8 cellular contexts compared by ENCODE assay signal in genomic region chr22:20569059-20570058, GRCh38.
DNase-seq lines count a peak whose midpoint lies in the region; ATAC-seq and TF ChIP-seq lines count a peak whose summit lies in the region.

No MANE protein-coding gene starts in this region.

- peak; percentile 94 for DNase-seq in AG09319 (ENCODE audit: extremely low read depth, low read depth)
- peak; percentile 61 for DNase-seq in activated T-cell treated with anti-CD3 and anti-CD28 coated beads, Interleukin-2, amount 50 U/mL, for 4 hours
- peak; percentile 95 for DNase-seq in fibroblast of the aortic adventitia (ENCODE audit: low read depth)
- DNase-seq in retinal pigment epithelial cell (ENCODE audit: low read depth), result peak; percentile 95
- no peak for DNase-seq in NCI-H2227 treated with DMSO at 0.1 percent for 48 hours (lab: John Stamatoyannopoulos, UW)
- DNase-seq in COLO668 (lab: John Stamatoyannopoulos, UW; ENCODE audit: unreplicated experiment), result no peak
- no peak for DNase-seq in DMS53 treated with DMSO at 0.1 percent for 48 hours (lab: John Stamatoyannopoulos, UW; ENCODE audit: unreplicated experiment)

- no peaks in the 10 kb centered on the region for H3K27me3 Mint-ChIP-seq in activated T-cell treated with anti-CD3 and anti-CD28 coated beads, Interleukin-2, amount 50 U/mL, for 4 hours (ENCODE audit: low read depth)

- no peak; the same call in 1 of the 2 replicates for TF ChIP-seq CTCF in AG09319 (IDR thresholded peaks at IDR 0.05; ENCODE audit: low read depth, low read length)
- TF ChIP-seq CTCF in fibroblast of the aortic adventitia (IDR thresholded peaks at IDR 0.05; ENCODE audit: insufficient read depth, low read length), result no peak
- no peak for TF ChIP-seq CTCF in retinal pigment epithelial cell (conservative IDR thresholded peaks at IDR 0.05; ENCODE audit: low read depth, low read length)

- H3K36me3 Mint-ChIP-seq in activated T-cell treated with anti-CD3 and anti-CD28 coated beads, Interleukin-2, amount 50 U/mL, for 4 hours (ENCODE audit: insufficient read depth), result peaks cover 44% of the 10 kb centered on the region

- H3K4me3 ChIP-seq in fibroblast of the aortic adventitia (ENCODE audit: low read depth, low read length), result no peak overlapping the region
- no peak overlapping the region for H3K4me3 ChIP-seq in retinal pigment epithelial cell (ENCODE audit: low read length)

- peaks cover 78% of the 10 kb centered on the region for H3K4me1 Mint-ChIP-seq in activated T-cell treated with anti-CD3 and anti-CD28 coated beads, Interleukin-2, amount 50 U/mL, for 4 hours (ENCODE audit: low read depth)

- ATAC-seq in activated T-cell treated with anti-CD3 and anti-CD28 coated beads, Interleukin-2, amount 50 U/mL, for 4 hours, result peak; percentile 72 to 76

- TF ChIP-seq EP300 in Ishikawa (IDR thresholded peaks at IDR 0.05; ENCODE audit: borderline replicate concordance), result peak; percentile 75

- H3K9me3 Mint-ChIP-seq in activated T-cell treated with anti-CD3 and anti-CD28 coated beads, Interleukin-2, amount 50 U/mL, for 4 hours, result no peaks in the 10 kb centered on the region

- no peak for TF ChIP-seq RAD21 in Ishikawa (IDR thresholded peaks at IDR 0.05; ENCODE audit: low read depth)

- H3K4me3 Mint-ChIP-seq in activated T-cell treated with anti-CD3 and anti-CD28 coated beads, Interleukin-2, amount 50 U/mL, for 4 hours, result peak overlapping the region; percentile 57

TF ChIP-seq in Ishikawa, 13 proteins besides CTCF, POLR2A, EP300 and RAD21:
- TF ChIP-seq YY1 (IDR thresholded peaks at IDR 0.05; ENCODE audit: low read depth) (peak; percentile 44; the same call in 1 of the 2 replicates), TCF12 (IDR thresholded peaks at IDR 0.05; ENCODE audit: low read depth) (peak; percentile 79), CREB1 (IDR thresholded peaks at IDR 0.05; ENCODE audit: low read depth) (no peak), NFIC (IDR thresholded peaks at IDR 0.05) (peak; percentile 87), USF1 (IDR thresholded peaks at IDR 0.05) (peak; percentile 94), ZBTB7A (IDR thresholded peaks at IDR 0.05; ENCODE audit: low read depth) (no peak), MAX (IDR thresholded peaks at IDR 0.05) (peak; percentile 91), FOXM1 (IDR thresholded peaks at IDR 0.05; ENCODE audit: borderline replicate concordance, low read depth) (no peak), REST (IDR thresholded peaks at IDR 0.05; ENCODE audit: low read depth) (no peak), CEBPB (IDR thresholded peaks at IDR 0.05) (peak; percentile 34; the same call in 1 of the 2 replicates), TAF1 (IDR thresholded peaks at IDR 0.05; ENCODE audit: low read depth) (no peak), EGR1 (IDR thresholded peaks at IDR 0.05) (no peak), TEAD4 (IDR thresholded peaks at IDR 0.05) (peak; percentile 97)

Comparison
In these comparisons a context has a peak if more than half of its experiments do, and no peak if none do; other contexts are left out.
1. DNase-seq: peak in AG09319 (single experiment), activated T-cell treated with anti-CD3 and anti-CD28 coated beads, Interleukin-2, amount 50 U/mL, for 4 hours (single experiment), fibroblast of the aortic adventitia (single experiment) and retinal pigment epithelial cell (single experiment); none in NCI-H2227 treated with DMSO at 0.1 percent for 48 hours (single experiment), COLO668 (single experiment) and DMS53 treated with DMSO at 0.1 percent for 48 hours (single experiment).